Comparison of ENCODE assay signal across 1 cellular context in the genomic region with DNA sequence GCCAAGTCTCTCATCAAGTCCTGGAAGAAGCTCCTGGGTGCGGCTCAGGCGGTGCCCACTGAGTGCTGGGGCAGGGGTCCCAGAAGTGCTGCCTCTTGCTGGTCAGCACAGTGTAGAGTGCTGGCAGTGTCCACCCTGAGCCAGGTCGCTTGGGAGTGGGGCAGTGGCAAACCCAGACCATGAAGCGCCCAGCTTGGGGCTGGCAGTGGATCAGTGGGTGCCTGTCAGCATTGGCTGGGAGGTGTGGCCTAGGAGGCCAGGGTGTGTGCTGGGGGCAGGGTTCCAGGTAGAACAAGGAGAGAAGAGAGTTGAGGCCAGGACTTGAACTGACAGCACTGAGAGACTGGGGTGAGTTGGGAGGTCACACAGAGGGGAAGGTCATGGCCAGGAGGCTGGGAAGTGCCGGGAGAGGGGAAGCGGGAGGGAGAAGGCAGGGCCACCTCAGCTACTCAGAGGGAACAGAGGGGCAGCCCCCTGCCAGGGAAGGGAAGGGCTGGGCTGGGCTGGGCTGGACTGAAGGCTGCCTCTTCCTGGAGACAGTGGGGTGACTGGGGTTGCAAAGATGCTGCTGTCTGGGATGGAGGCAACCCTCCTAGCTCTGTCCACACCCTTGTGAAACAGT.
TF ChIP-seq lines count a peak whose summit lies in the region.

No MANE protein-coding gene starts in this region.

TF ChIP-seq in HCT116, 20 proteins besides CTCF, POLR2A, EP300 and RAD21 (continued from another document):
- TF ChIP-seq CEBPB (IDR thresholded peaks at IDR 0.05; ENCODE audit: low read depth) (no peak), SRF (IDR thresholded peaks at IDR 0.05; ENCODE audit: low read depth) (no peak), SIN3A (IDR thresholded peaks at IDR 0.05; ENCODE audit: low read depth) (no peak)
